Comparison of ENCODE assay signal across 9 cellular contexts in genomic region chr4:2790583-2791517, GRCh38. TPM values are rescaled to one million over a fixed set of nuclear protein-coding genes. Genes with fewer than 3 reads are reported as not detected.
DNase-seq lines count a peak whose midpoint lies in the region; ATAC-seq and TF ChIP-seq lines count a peak whose summit lies in the region.
"Had no signal": no experiment of that assay in that cellular context is flagged by ENCODE, and none has a peak within 500 bp of the region (broad histone marks: within the 10 kb centered on the region; RNA-seq: fewer than 3 reads in every experiment).

No MANE protein-coding gene starts in this region.

- peak overlapping the region; percentile 36 for H3K9ac ChIP-seq in NT2/D1 (ENCODE audit: insufficient read length, low read depth)

- TF ChIP-seq CTCF in osteoblast (IDR thresholded peaks at IDR 0.05; ENCODE audit: extremely low read depth, low read depth, low read length), result no peak

- H3K4me1 ChIP-seq in NT2/D1 (ENCODE audit: insufficient read depth, insufficient read length) (peaks cover 52% of the 10 kb centered on the region), osteoblast (ENCODE audit: insufficient read depth, low read length) (peaks cover 21% of the 10 kb centered on the region)

- peak; percentile 42 for DNase-seq in ELF-1 (ENCODE audit: low read depth, low spot score)
- DNase-seq in NT2/D1 (ENCODE audit: low read depth, low spot score), result no peak
- DNase-seq in Right ventricle myocardium superior, result peak; percentile 63
- peak; percentile 83 for DNase-seq in osteoblast (ENCODE audit: insufficient read length, low spot score, missing footprints)
- no peak for DNase-seq in NCI-H146 treated with DMSO at 0.1 percent for 48 hours (lab: John Stamatoyannopoulos, UW; ENCODE audit: unreplicated experiment)
- DNase-seq in NCI-H748 treated with DMSO at 0.1 percent for 48 hours (lab: John Stamatoyannopoulos, UW), result no peak
- DNase-seq in NK-92 treated with Interleukin-12 subunit alpha and Interleukin-12 subunit beta, amount 100 ng/mL, for 24 hours (lab: John Stamatoyannopoulos, UW), result no peak
- DNase-seq: mammary epithelial cell, NCI-H1436 treated with DMSO at 0.1 percent for 48 hours had no signal

- ATAC-seq in Right ventricle myocardium superior (ENCODE audit: poor library complexity), result no peak

- no peak overlapping the region for H2AFZ ChIP-seq in osteoblast (ENCODE audit: low read length)

- H3K79me2 ChIP-seq in osteoblast (ENCODE audit: insufficient read depth, low read length), result peaks cover 20% of the 10 kb centered on the region

- no peak overlapping the region for H3K4me2 ChIP-seq in osteoblast (ENCODE audit: insufficient read depth, low read length)

- H3K27me3 ChIP-seq in NT2/D1 (ENCODE audit: insufficient read depth, insufficient read length), result peaks cover 29% of the 10 kb centered on the region
- no peaks in the 10 kb centered on the region for H3K27me3 ChIP-seq in osteoblast (ENCODE audit: insufficient read depth, low read length)

- no peak overlapping the region for H3K27ac ChIP-seq in osteoblast (ENCODE audit: low read depth, low read length)

- H3K4me3 ChIP-seq in NT2/D1 (ENCODE audit: insufficient read length, low read depth) (no peak overlapping the region), osteoblast (ENCODE audit: insufficient read depth, low read length) (no peak overlapping the region)

- H3K9me3 ChIP-seq in NT2/D1 (ENCODE audit: insufficient read depth, low read length), result no peaks in the 10 kb centered on the region
- no peaks in the 10 kb centered on the region for H3K9me3 ChIP-seq in osteoblast (ENCODE audit: low read depth, low read length)

- no peaks in the 10 kb centered on the region for H4K20me1 ChIP-seq in osteoblast (ENCODE audit: insufficient read depth, low read length)

- intact Hi-C loops in Right ventricle myocardium superior (cut with DNase I), result no loop called here

- no peaks in the 10 kb centered on the region for H3K36me3 ChIP-seq in NT2/D1 (ENCODE audit: insufficient read depth, insufficient read length, low read length)
- no peaks in the 10 kb centered on the region for H3K36me3 ChIP-seq in osteoblast (ENCODE audit: insufficient read depth, low read length)

RNA-seq across cellular contexts. Expression of gene SH3BP2, which starts 2.0 kb away (rescaled TPM):
- 24.9 TPM for total RNA-seq in Right ventricle myocardium superior
- 26.4 and 28.0 TPM in 2 replicates for total RNA-seq in osteoblast

RNA-seq across cellular contexts. Expression of gene TNIP2, which starts 34.7 kb away (rescaled TPM):
- total RNA-seq in Right ventricle myocardium superior, result 25.9 TPM
- 37.7 and 44.9 TPM in 2 replicates for total RNA-seq in osteoblast

RNA-seq across cellular contexts. Expression of gene ADD1, which starts 52.8 kb away (rescaled TPM):
- total RNA-seq in Right ventricle myocardium superior, result 217 TPM
- total RNA-seq in osteoblast, result 200 and 204 TPM in 2 replicates

Comparison
In these comparisons a context has a peak if more than half of its experiments do, and no peak if none do; other contexts are left out.
1. DNase-seq: peak in ELF-1 (single experiment), Right ventricle myocardium superior (single experiment) and osteoblast (single experiment); none in NT2/D1 (single experiment), NCI-H146 treated with DMSO at 0.1 percent for 48 hours (single experiment), NCI-H748 treated with DMSO at 0.1 percent for 48 hours (single experiment) and NK-92 treated with Interleukin-12 subunit alpha and Interleukin-12 subunit beta, amount 100 ng/mL, for 24 hours (single experiment).